In genomic region chr17:57048096-57048495, GRCh38 we compare ENCODE assay signal across 20 cellular contexts.
"Had no signal": no experiment of that assay in that cellular context is flagged by ENCODE, and none has a peak within 500 bp of the region (broad histone marks: within the 10 kb centered on the region; RNA-seq: fewer than 3 reads in every experiment).

No MANE protein-coding gene starts in this region.

- H3K27ac ChIP-seq: coronary artery, esophagus muscularis mucosa, parathyroid adenoma, psoas muscle, right lobe of liver, tibial artery, upper lobe of left lung, uterus had no signal

- H2AFZ ChIP-seq: parathyroid adenoma had no signal

- DNase-seq: effector CD4-positive, alpha-beta T cell; endodermal cell; foreskin fibroblast; left colon; left ventricle myocardium superior; mesendoderm; naive B cell; occipital lobe; psoas muscle; retina; right lobe of liver; stimulated activated CD4-positive, alpha-beta T cell treated with anti-CD3 and anti-CD28 coated beads, Interleukin-4, amount 100 ng/mL, for 1 hour; tibial artery; upper lobe of left lung; uterus had no signal

- H3K9me3 ChIP-seq: esophagus muscularis mucosa, psoas muscle, right lobe of liver, tibial artery, upper lobe of left lung, uterus had no signal

- H3K4me1 ChIP-seq: parathyroid adenoma, right lobe of liver had no signal

- ATAC-seq: left colon; left ventricle myocardium superior; psoas muscle; right lobe of liver; stimulated activated memory B cell treated with anti-CD40 and anti-IgM and Interleukin-4, amounts not matched to agents 10 μg/mL and 1 μg/mL and 100 μg/mL, for 72 hours had no signal

- H3K9ac ChIP-seq: parathyroid adenoma had no signal

- H3K4me3 ChIP-seq: coronary artery, esophagus muscularis mucosa, lung, psoas muscle, right lobe of liver, tibial artery, upper lobe of left lung, uterus had no signal

- H3K27me3 ChIP-seq: right lobe of liver had no signal

- H3K79me2 ChIP-seq: parathyroid adenoma had no signal

- H3K36me3 ChIP-seq: esophagus muscularis mucosa, right lobe of liver, tibial artery, upper lobe of left lung, uterus had no signal
